ENCODE assay signal across 8 cellular contexts in the genomic region with DNA sequence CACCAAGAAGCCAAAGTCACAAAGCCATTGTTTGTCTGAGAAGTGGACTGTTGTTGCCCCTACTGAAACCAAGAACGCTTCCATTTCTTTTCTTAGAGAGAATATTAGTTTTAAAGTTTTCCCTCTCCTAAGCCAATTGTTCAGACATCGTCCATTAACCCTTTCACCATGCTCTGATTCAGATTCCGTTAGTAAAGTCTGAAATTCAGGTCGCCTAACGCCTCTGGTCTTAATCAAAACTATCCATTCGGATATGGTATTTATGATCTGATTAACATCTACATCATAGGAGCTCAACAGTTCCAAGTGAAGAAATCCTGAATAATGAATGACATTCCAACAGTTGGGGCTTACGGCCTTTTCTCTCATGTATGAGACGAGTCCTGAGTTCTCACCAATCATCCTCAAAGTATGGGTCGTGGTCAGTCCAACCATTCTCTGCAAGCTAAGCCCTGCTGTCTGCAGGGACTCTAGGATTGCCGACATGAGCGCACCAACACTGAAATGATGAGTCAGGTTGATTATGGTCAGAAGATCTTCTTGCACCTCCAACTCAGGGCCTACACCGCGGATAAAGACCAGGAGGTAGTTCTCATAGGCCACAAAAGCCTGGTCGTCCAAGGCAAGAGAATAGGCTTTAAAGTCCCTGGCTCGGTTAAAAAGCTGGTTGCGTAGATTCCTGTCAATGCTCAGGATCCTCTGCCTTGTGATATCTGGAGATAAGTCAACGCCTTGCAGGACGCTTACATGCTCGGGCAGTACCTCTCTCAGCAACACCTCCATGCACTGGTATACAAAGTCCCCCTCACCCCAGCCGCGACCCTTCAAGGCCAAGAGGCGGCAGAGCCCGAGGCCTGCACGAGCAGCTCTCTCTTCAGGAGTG. TPM values are rescaled to one million over a fixed set of nuclear protein-coding genes. Genes with fewer than 3 reads are reported as not detected.
DNase-seq lines count a peak whose midpoint lies in the region; ATAC-seq and TF ChIP-seq lines count a peak whose summit lies in the region.

No MANE protein-coding gene starts in this region.

- H4K20me1 ChIP-seq in BLaER1 treated with 17β-estradiol and CSF1 and Interleukin-3, amounts not matched to agents 10 nM and 100 nM, result peaks cover 0 to 16% (median 5%) of the 10 kb centered on the region in 11 experiments; a peak in 5 of 22 replicates
- H4K20me1 ChIP-seq in neural cell (ENCODE audit: insufficient read depth), result no peaks in the 10 kb centered on the region

- no peaks in the 10 kb centered on the region for H3K27me3 ChIP-seq in BLaER1 treated with 17β-estradiol and CSF1 and Interleukin-3, amounts not matched to agents 10 nM and 100 nM
- no peaks in the 10 kb centered on the region for H3K27me3 ChIP-seq in effector memory CD4-positive, alpha-beta T cell (replicated peaks; ENCODE audit: control insufficient read depth, insufficient read depth, low read length, poor library complexity, severe bottlenecking)
- H3K27me3 ChIP-seq in neural cell (ENCODE audit: insufficient read depth, low read depth, low read length), result no peaks in the 10 kb centered on the region

- H3K27ac ChIP-seq in BLaER1 treated with 17β-estradiol and CSF1 and Interleukin-3, amounts not matched to agents 10 nM and 100 nM, result peak overlapping the region; percentile 88 to 97 (median 92)
- H3K27ac ChIP-seq in KOPT-K1 (ENCODE audit: low read depth, low read length, poor library complexity, severe bottlenecking) (peak overlapping the region; percentile 95), neural cell (ENCODE audit: low read length) (peak overlapping the region; percentile 96)
- peak overlapping the region; percentile 96 for H3K27ac ChIP-seq in effector memory CD4-positive, alpha-beta T cell (ENCODE audit: insufficient read depth, low read length, poor library complexity, severe bottlenecking)

- DNase-seq in effector memory CD4-positive, alpha-beta T cell, result no peak
- DNase-seq in stimulated activated naive CD4-positive, alpha-beta T cell (lab: John Stamatoyannopoulos, UW), result no peak
- no peak for DNase-seq in NCI-H2171 (lab: John Stamatoyannopoulos, UW)
- no peak for DNase-seq in KG1 (lab: John Stamatoyannopoulos, UW)

- H3K4me2 ChIP-seq in BLaER1 treated with 17β-estradiol and CSF1 and Interleukin-3, amounts not matched to agents 10 nM and 100 nM, result peak overlapping the region; percentile 78 to 93 (median 85)
- peak overlapping the region; percentile 82 for H3K4me2 ChIP-seq in neural cell (ENCODE audit: low read length)

- no peak for TF ChIP-seq CTCF in neural cell (IDR thresholded peaks at IDR 0.05; ENCODE audit: poor library complexity, severe bottlenecking)

- H3K36me3 ChIP-seq in BLaER1 treated with 17β-estradiol and CSF1 and Interleukin-3, amounts not matched to agents 10 nM and 100 nM, result peaks cover 32 to 74% (median 65%) of the 10 kb centered on the region in 11 experiments
- peaks cover 66% of the 10 kb centered on the region for H3K36me3 ChIP-seq in KOPT-K1 (ENCODE audit: insufficient read depth, low read length)
- peaks cover 8% of the 10 kb centered on the region for H3K36me3 ChIP-seq in effector memory CD4-positive, alpha-beta T cell (ENCODE audit: control insufficient read depth, insufficient read depth, low read length)
- peaks cover 11% of the 10 kb centered on the region for H3K36me3 ChIP-seq in neural cell (ENCODE audit: insufficient read depth, low read length)

- H3K9me2 ChIP-seq in neural cell (ENCODE audit: insufficient read depth, low read length), result no peaks in the 10 kb centered on the region

- peak overlapping the region; percentile 23 for H2AFZ ChIP-seq in neural cell (ENCODE audit: low read depth, low read length)

- TF ChIP-seq RAD21 in neural cell (conservative IDR thresholded peaks at IDR 0.05), result no peak

- peaks cover 21 to 64% (median 59%) of the 10 kb centered on the region in 10 experiments for H3K4me1 ChIP-seq in BLaER1 treated with 17β-estradiol and CSF1 and Interleukin-3, amounts not matched to agents 10 nM and 100 nM
- H3K4me1 ChIP-seq in effector memory CD4-positive, alpha-beta T cell (ENCODE audit: control insufficient read depth, insufficient read depth, low read length, poor library complexity, severe bottlenecking), result peaks cover 41% of the 10 kb centered on the region

- H3K4me3 ChIP-seq in BLaER1 treated with 17β-estradiol and CSF1 and Interleukin-3, amounts not matched to agents 10 nM and 100 nM, result peak overlapping the region; percentile 62 to 79 (median 69)
- peak overlapping the region; percentile 61 for H3K4me3 ChIP-seq in effector memory CD4-positive, alpha-beta T cell (ENCODE audit: insufficient read depth, low read depth, low read length, poor library complexity, severe bottlenecking)
- H3K4me3 ChIP-seq in neural cell (ENCODE audit: low read length), result peak overlapping the region; percentile 82

- no peak for ATAC-seq in HG03565 (IDR thresholded peaks at IDR 0.05; ENCODE audit: unreplicated experiment)

- H3F3A ChIP-seq in neural cell (ENCODE audit: insufficient read depth, low read length, poor library complexity, severe bottlenecking), result no peaks in the 10 kb centered on the region

- H3K79me2 ChIP-seq in neural cell (replicated peaks; ENCODE audit: insufficient read depth, low read length), result peaks cover 58% of the 10 kb centered on the region

- TF ChIP-seq EP300 in neural cell (conservative IDR thresholded peaks at IDR 0.05; ENCODE audit: poor library complexity, severe bottlenecking), result no peak

- peak overlapping the region; percentile 81 to 91 (median 87) for H3K9ac ChIP-seq in BLaER1 treated with 17β-estradiol and CSF1 and Interleukin-3, amounts not matched to agents 10 nM and 100 nM
- H3K9ac ChIP-seq in neural cell (ENCODE audit: low read length), result peak overlapping the region; percentile 94

- H3K9me3 ChIP-seq in BLaER1 treated with 17β-estradiol and CSF1 and Interleukin-3, amounts not matched to agents 10 nM and 100 nM (replicated peaks in 1 of 11), result peaks cover 13 to 31% (median 23%) of the 10 kb centered on the region in 11 experiments
- no peaks in the 10 kb centered on the region for H3K9me3 ChIP-seq in KOPT-K1 (ENCODE audit: insufficient read depth, low read length, poor library complexity, severe bottlenecking)
- H3K9me3 ChIP-seq in effector memory CD4-positive, alpha-beta T cell (ENCODE audit: control insufficient read depth, low read length), result no peaks in the 10 kb centered on the region
- no peaks in the 10 kb centered on the region for H3K9me3 ChIP-seq in neural cell (ENCODE audit: low read length)

TF ChIP-seq in neural cell, 6 proteins besides CTCF, POLR2A, EP300 and RAD21:
- no peak for TF ChIP-seq SMC3 (conservative IDR thresholded peaks at IDR 0.05; ENCODE audit: poor library complexity)
- peak; percentile 66 for TF ChIP-seq MXI1 (conservative IDR thresholded peaks at IDR 0.05; ENCODE audit: poor library complexity, severe bottlenecking)
TF ChIP-seq in neural cell: peak in this region for 1.

RNA-seq across cellular contexts. Expression of a gene that starts 0.8 kb away (rescaled TPM):
- 38.1 and 41.4 TPM in 2 replicates for polyA plus RNA-seq in neural cell
- polyA minus RNA-seq in neural cell, result 88.2 and 90.3 TPM in 2 replicates

RNA-seq across cellular contexts. Expression of a gene that starts 1.2 kb away (rescaled TPM):
- polyA plus RNA-seq in neural cell, result 73.7 and 76.1 TPM in 2 replicates
- 66.4 and 74.0 TPM in 2 replicates for polyA minus RNA-seq in neural cell

RNA-seq across cellular contexts. Expression of a gene that starts 47.3 kb away (rescaled TPM):
- 11.6 and 15.5 TPM in 2 replicates for polyA plus RNA-seq in neural cell
- 29.0 and 30.3 TPM in 2 replicates for polyA minus RNA-seq in neural cell
